Comparison of ENCODE assay signal across 1 cellular context in genomic region chr17:38747385-38748328, GRCh38.
TF ChIP-seq lines count a peak whose summit lies in the region.

No MANE protein-coding gene starts in this region.

TF ChIP-seq in GM12878, 131 proteins besides CTCF, POLR2A, EP300 and RAD21 (continued from another document):
- TF ChIP-seq BCLAF1 (IDR thresholded peaks at IDR 0.05), result no peak
- TF ChIP-seq CREB1 (IDR thresholded peaks at IDR 0.05; ENCODE audit: low read depth), result no peak
- no peak for TF ChIP-seq IRF5 (IDR thresholded peaks at IDR 0.05; ENCODE audit: borderline replicate concordance)
